14 cellular contexts compared by ENCODE assay signal in genomic region chr17:59342681-59343127, GRCh38. TPM values are rescaled to one million over a fixed set of nuclear protein-coding genes. Genes with fewer than 3 reads are reported as not detected.
DNase-seq lines count a peak whose midpoint lies in the region; ATAC-seq and TF ChIP-seq lines count a peak whose summit lies in the region.
"Had no signal": no experiment of that assay in that cellular context is flagged by ENCODE, and none has a peak within 500 bp of the region (broad histone marks: within the 10 kb centered on the region; RNA-seq: fewer than 3 reads in every experiment).

No MANE protein-coding gene starts in this region.

- peak; percentile 74 for ATAC-seq in activated naive CD8-positive, alpha-beta T cell treated with anti-CD3 and anti-CD28 coated beads, Interleukin-2, amount 10 ng/mL, durations not matched to agents 7 days and 5 days (ENCODE audit: low read depth)
- ATAC-seq in gastrocnemius medialis = peak in 1 of 2 donors; percentile 14

- TF ChIP-seq POLR2A in gastrocnemius medialis (IDR thresholded peaks at IDR 0.05) (no peak), stomach (IDR thresholded peaks at IDR 0.05) (no peak), adrenal gland (IDR thresholded peaks at IDR 0.05) (no peak)

- POLR2A ChIA-PET in activated CD4-positive, alpha-beta T cell treated with anti-CD3 and anti-CD28 coated beads, Interleukin-2, amount 10 ng/mL, durations not matched to agents 7 days and 5 days (lab: Charles Lee) = no interaction called here
- POLR2A ChIA-PET in activated naive CD8-positive, alpha-beta T cell treated with anti-CD3 and anti-CD28 coated beads, Interleukin-2, amount 10 ng/mL, durations not matched to agents 7 days and 5 days (lab: Charles Lee) = interaction anchor here (1.4 to 2.0 kb wide), 2 partner anchors 10 to 20 kb away, joined by 3 to 5 read pairs; no protein-coding TSS in a partner anchor

- H3K36me3 ChIP-seq in gastrocnemius medialis (no peaks in the 10 kb centered on the region), stomach (no peaks in the 10 kb centered on the region), adrenal gland (replicated peaks in 1 of 2) (no peaks in the 10 kb centered on the region)
- H3K36me3 ChIP-seq: ovary had no signal

- H3K4me3 ChIP-seq in GM12865 (ENCODE audit: low read depth, low read length) (no peak overlapping the region), gastrocnemius medialis (no peak overlapping the region), stomach (no peak overlapping the region), adrenal gland (no peak overlapping the region)
- H3K4me3 ChIP-seq: ovary, PC-9 had no signal

- H3K4me1 Mint-ChIP-seq in activated CD4-positive, alpha-beta T cell treated with anti-CD3 and anti-CD28 coated beads, Interleukin-2, amount 10 ng/mL, durations not matched to agents 7 days and 5 days = peaks cover 30% of the 10 kb centered on the region
- peaks cover 39% of the 10 kb centered on the region for H3K4me1 Mint-ChIP-seq in activated naive CD8-positive, alpha-beta T cell treated with anti-CD3 and anti-CD28 coated beads, Interleukin-2, amount 10 ng/mL, durations not matched to agents 7 days and 5 days

- 54 to 68% (median 60%) methylated on average over 4 of the region's 4 CpGs for WGBS in stomach, 5 donors
- WGBS in adrenal gland, 4 donors = 70 to 80% (median 75%) methylated on average over 4 of the region's 4 CpGs

- H3K9me3 Mint-ChIP-seq in activated CD4-positive, alpha-beta T cell treated with anti-CD3 and anti-CD28 coated beads, Interleukin-2, amount 10 ng/mL, durations not matched to agents 7 days and 5 days = no peaks in the 10 kb centered on the region
- H3K9me3 Mint-ChIP-seq in activated naive CD8-positive, alpha-beta T cell treated with anti-CD3 and anti-CD28 coated beads, Interleukin-2, amount 10 ng/mL, durations not matched to agents 7 days and 5 days = no peaks in the 10 kb centered on the region
- H3K9me3 Mint-ChIP-seq: brain; CD8-positive, alpha-beta memory T cell; memory B cell had no signal

- TF ChIP-seq CTCF in GM12865 (IDR thresholded peaks at IDR 0.05; ENCODE audit: insufficient read depth, low read depth, low read length, missing control alignments) (no peak), gastrocnemius medialis (IDR thresholded peaks at IDR 0.05 in 4 of 5, conservative IDR thresholded peaks at IDR 0.05 in 1 of 5) (no peak), stomach (IDR thresholded peaks at IDR 0.05) (no peak), adrenal gland (IDR thresholded peaks at IDR 0.05) (no peak)

- H3K4me3 Mint-ChIP-seq in activated CD4-positive, alpha-beta T cell treated with anti-CD3 and anti-CD28 coated beads, Interleukin-2, amount 10 ng/mL, durations not matched to agents 7 days and 5 days = no peak overlapping the region
- H3K4me3 Mint-ChIP-seq in activated naive CD8-positive, alpha-beta T cell treated with anti-CD3 and anti-CD28 coated beads, Interleukin-2, amount 10 ng/mL, durations not matched to agents 7 days and 5 days = no peak overlapping the region
- H3K4me3 Mint-ChIP-seq: brain, memory B cell had no signal

- CTCF ChIA-PET in activated CD4-positive, alpha-beta T cell treated with anti-CD3 and anti-CD28 coated beads, Interleukin-2, amount 10 ng/mL, durations not matched to agents 7 days and 5 days (lab: Charles Lee) = interaction anchor here (1.2 kb wide), 1 partner anchor 23 kb away, joined by 3 read pairs; no protein-coding TSS in a partner anchor

- H3K4me1 ChIP-seq in gastrocnemius medialis (peaks cover 79 to 95% of the 10 kb centered on the region in 2 donors), stomach (peaks cover 25 to 96% (median 67%) of the 10 kb centered on the region in 4 donors), adrenal gland (replicated peaks in 1 of 2) (peaks cover 0 to 30% of the 10 kb centered on the region in 2 donors)

- H3K27me3 Mint-ChIP-seq in activated CD4-positive, alpha-beta T cell treated with anti-CD3 and anti-CD28 coated beads, Interleukin-2, amount 10 ng/mL, durations not matched to agents 7 days and 5 days = no peaks in the 10 kb centered on the region
- no peaks in the 10 kb centered on the region for H3K27me3 Mint-ChIP-seq in activated naive CD8-positive, alpha-beta T cell treated with anti-CD3 and anti-CD28 coated beads, Interleukin-2, amount 10 ng/mL, durations not matched to agents 7 days and 5 days
- H3K27me3 Mint-ChIP-seq: brain; CD8-positive, alpha-beta memory T cell; memory B cell had no signal

- H3K36me3 Mint-ChIP-seq in activated CD4-positive, alpha-beta T cell treated with anti-CD3 and anti-CD28 coated beads, Interleukin-2, amount 10 ng/mL, durations not matched to agents 7 days and 5 days (ENCODE audit: low read depth) = no peaks in the 10 kb centered on the region
- peaks cover 11% of the 10 kb centered on the region for H3K36me3 Mint-ChIP-seq in activated naive CD8-positive, alpha-beta T cell treated with anti-CD3 and anti-CD28 coated beads, Interleukin-2, amount 10 ng/mL, durations not matched to agents 7 days and 5 days
- H3K36me3 Mint-ChIP-seq: brain had no signal

- H3K27ac ChIP-seq in gastrocnemius medialis = peak overlapping the region; percentile 37 to 97 (median 85)
- no peak overlapping the region for H3K27ac ChIP-seq in stomach
- H3K27ac ChIP-seq in adrenal gland = no peak overlapping the region
- H3K27ac ChIP-seq: ovary, PC-9 had no signal

- intact Hi-C loops in gastrocnemius medialis (cut with DNase I; ENCODE audit: low total_unique reads) (no loop called here), stomach (cut with DNase I; ENCODE audit: low total_unique reads) (no loop called here), adrenal gland (cut with DNase I) (no loop called here)

- H3K27ac Mint-ChIP-seq in activated CD4-positive, alpha-beta T cell treated with anti-CD3 and anti-CD28 coated beads, Interleukin-2, amount 10 ng/mL, durations not matched to agents 7 days and 5 days = peak overlapping the region; percentile 76
- H3K27ac Mint-ChIP-seq in activated naive CD8-positive, alpha-beta T cell treated with anti-CD3 and anti-CD28 coated beads, Interleukin-2, amount 10 ng/mL, durations not matched to agents 7 days and 5 days = peak overlapping the region; percentile 2
- H3K27ac Mint-ChIP-seq: brain had no signal

- in situ Hi-C loops in gastrocnemius medialis (cut with MboI; ENCODE audit: low sequenced_read_pairs in 4 of 4) = no loop called here

- no peak for TF ChIP-seq EP300 in stomach (IDR thresholded peaks at IDR 0.05)

- no peaks in the 10 kb centered on the region for H3K27me3 ChIP-seq in gastrocnemius medialis
- no peaks in the 10 kb centered on the region for H3K27me3 ChIP-seq in stomach
- no peaks in the 10 kb centered on the region for H3K27me3 ChIP-seq in adrenal gland
- H3K27me3 ChIP-seq: ovary had no signal

- H3K9me3 ChIP-seq in gastrocnemius medialis = no peaks in the 10 kb centered on the region
- H3K9me3 ChIP-seq in stomach = no peaks in the 10 kb centered on the region
- H3K9me3 ChIP-seq in adrenal gland (replicated peaks in 1 of 3) = no peaks in the 10 kb centered on the region
- H3K9me3 ChIP-seq: ovary had no signal

- peak; percentile 31 for DNase-seq in GM12865 (ENCODE audit: low read depth)
- DNase-seq in activated CD4-positive, alpha-beta T cell treated with anti-CD3 and anti-CD28 coated beads, Interleukin-2, amount 10 ng/mL, durations not matched to agents 7 days and 5 days = peak; percentile 18
- DNase-seq in activated naive CD8-positive, alpha-beta T cell treated with anti-CD3 and anti-CD28 coated beads, Interleukin-2, amount 10 ng/mL, durations not matched to agents 7 days and 5 days = no peak
- DNase-seq in gastrocnemius medialis = no peak
- no peak for DNase-seq in stomach
- DNase-seq in adrenal gland = no peak
- no peak for DNase-seq in NCI-H128 (lab: John Stamatoyannopoulos, UW; ENCODE audit: unreplicated experiment)
- DNase-seq: CD8-positive, alpha-beta memory T cell; effector CD8-positive, alpha-beta T cell; NCI-H1092; ovary; PC-9 had no signal

RNA-seq across cellular contexts. Expression of gene YPEL2, which starts 11.2 kb away (rescaled TPM):
- 10 to 100 TPM in 1 of 2 experiments, 1 to 10 TPM in 1; 9.4 to 13.2 TPM for total RNA-seq in activated CD4-positive, alpha-beta T cell treated with anti-CD3 and anti-CD28 coated beads, Interleukin-2, amount 10 ng/mL, durations not matched to agents 7 days and 5 days
- 10 to 100 TPM; 24.0 to 25.3 TPM for total RNA-seq in activated naive CD8-positive, alpha-beta T cell treated with anti-CD3 and anti-CD28 coated beads, Interleukin-2, amount 10 ng/mL, durations not matched to agents 7 days and 5 days
- total RNA-seq in gastrocnemius medialis = 10 to 100 TPM; 18.9 to 27.4 (median 22.2) TPM
- 10 to 100 TPM; 22.2 to 60.8 (median 37.8) TPM for total RNA-seq in stomach
- 10 to 100 TPM in 1 of 3 donors, 1 to 10 TPM in 2; 4.4 to 10.4 (median 9.0) TPM for polyA plus RNA-seq in stomach
- total RNA-seq in adrenal gland = 10 to 100 TPM in 7 of 8 donors, 1 to 10 TPM in 1; 5.8 to 33.5 (median 28.4) TPM
- polyA plus RNA-seq in adrenal gland = 1 to 10 TPM; 6.0 to 7.9 (median 6.1) TPM

Comparison
In these comparisons a context has a peak if more than half of its experiments do, and no peak if none do; other contexts are left out.
1. DNase-seq: peak in GM12865 (single experiment) and activated CD4-positive, alpha-beta T cell treated with anti-CD3 and anti-CD28 coated beads, Interleukin-2, amount 10 ng/mL, durations not matched to agents 7 days and 5 days (single experiment); none in activated naive CD8-positive, alpha-beta T cell treated with anti-CD3 and anti-CD28 coated beads, Interleukin-2, amount 10 ng/mL, durations not matched to agents 7 days and 5 days (single experiment), gastrocnemius medialis (0 of 2), stomach (single experiment), adrenal gland (0 of 7) and NCI-H128 (single experiment).
2. H3K27ac ChIP-seq: peak in gastrocnemius medialis (4 of 4); none in stomach (0 of 5) and adrenal gland (0 of 5).